In genomic region chr10:120087109-120087508, GRCh38 we compare ENCODE assay signal across 24 cellular contexts.
DNase-seq lines count a peak whose midpoint lies in the region; ATAC-seq and TF ChIP-seq lines count a peak whose summit lies in the region.
"Had no signal": no experiment of that assay in that cellular context is flagged by ENCODE, and none has a peak within 500 bp of the region (broad histone marks: within the 10 kb centered on the region; RNA-seq: fewer than 3 reads in every experiment).

No MANE protein-coding gene starts in this region.

- ATAC-seq in WTC11 (peak; percentile 38; the same call in 1 of the 2 replicates), sciatic nerve (no peak)
- ATAC-seq: GM12878 had no signal

- peaks cover 6% of the 10 kb centered on the region for H3K36me3 Mint-ChIP-seq in WTC11
- H3K36me3 Mint-ChIP-seq: CD14-positive monocyte; CD4-positive, alpha-beta memory T cell; CD4-positive, CD25-positive, alpha-beta regulatory T cell had no signal

- H3K36me3 ChIP-seq in esophagus muscularis mucosa: no peaks in the 10 kb centered on the region
- no peaks in the 10 kb centered on the region for H3K36me3 ChIP-seq in mesendoderm (ENCODE audit: control insufficient read depth, insufficient read depth, low read length)
- H3K36me3 ChIP-seq: BE2C, BLaER1 had no signal

- CTCF ChIA-PET in WTC11 (lab: Charles Lee): interaction anchor here (1.2 kb wide), 1 partner anchor 134 kb away, joined by 3 read pairs; no protein-coding TSS in a partner anchor

- intact Hi-C loops in esophagus muscularis mucosa (cut with DNase I): no loop called here
- intact Hi-C loops in sciatic nerve (cut with DNase I): no loop called here

- POLR2A ChIA-PET in WTC11 (lab: Charles Lee): no interaction called here

- H2AK5ac ChIP-seq in mesendoderm (ENCODE audit: low read length): no peak overlapping the region

- no peak for TF ChIP-seq CTCF in WTC11 (IDR thresholded peaks at IDR 0.05)
- TF ChIP-seq CTCF in esophagus muscularis mucosa (IDR thresholded peaks at IDR 0.05): no peak

- peaks cover 0 to 13% (median 0%) of the 10 kb centered on the region in 4 donors for H3K27me3 ChIP-seq in esophagus muscularis mucosa
- no peaks in the 10 kb centered on the region for H3K27me3 ChIP-seq in mesendoderm (ENCODE audit: insufficient read depth, low read length, poor library complexity)
- H3K27me3 ChIP-seq: BE2C, BLaER1 had no signal

- TF ChIP-seq EP300 in esophagus muscularis mucosa (IDR thresholded peaks at IDR 0.05): no peak

- H4K5ac ChIP-seq in mesendoderm (ENCODE audit: low read length): no peak overlapping the region

- no peak for DNase-seq in WTC11 (ENCODE audit: low spot score)
- DNase-seq in esophagus muscularis mucosa (ENCODE audit: extremely low spot score): peak; percentile 39
- DNase-seq in mesendoderm: peak; percentile 59
- no peak for DNase-seq in sciatic nerve (ENCODE audit: low spot score)
- no peak for DNase-seq in amniotic stem cell (lab: John Stamatoyannopoulos, UW)
- no peak for DNase-seq in iPS-NIHi7 (ENCODE audit: extremely low spot score)
- DNase-seq: 8988T; ACHN; BE2C; C1 segment of cervical spinal cord; CD4-positive, alpha-beta memory T cell; CD4-positive, CD25-positive, alpha-beta regulatory T cell; CD8-positive, alpha-beta memory T cell; COR-L47; DMS 273 treated with DMSO at 0.1 percent for 48 hours; DMS153; DMS53; DMS79; DND-41; EL; GDM1 had no signal

- H3K4me3 ChIP-seq in esophagus muscularis mucosa (no peak overlapping the region), mesendoderm (ENCODE audit: low read length) (no peak overlapping the region)
- H3K4me3 ChIP-seq: BLaER1, GM12878 had no signal

- H2BK5ac ChIP-seq in mesendoderm (ENCODE audit: low read length): no peak overlapping the region

- H4K8ac ChIP-seq in mesendoderm (ENCODE audit: low read depth, low read length): no peak overlapping the region

- no peaks in the 10 kb centered on the region for H3K79me1 ChIP-seq in mesendoderm (ENCODE audit: low read length)

- H3K4me1 Mint-ChIP-seq in WTC11: peaks cover 8% of the 10 kb centered on the region
- H3K4me1 Mint-ChIP-seq: CD14-positive monocyte; CD4-positive, alpha-beta memory T cell; CD4-positive, CD25-positive, alpha-beta regulatory T cell; CD8-positive, alpha-beta memory T cell had no signal

- no peak overlapping the region for H2BK120ac ChIP-seq in mesendoderm (ENCODE audit: low read depth, low read length)

- H3K23ac ChIP-seq in mesendoderm (ENCODE audit: low read length): no peak overlapping the region

- WGBS in esophagus muscularis mucosa: 61% methylated on average over 3 of the region's 3 CpGs
- no CpG with 5 or more reads among the region's 3 CpGs for WGBS in mesendoderm (ENCODE audit: extremely low coverage, insufficient coverage, low lambda C conversion rate)

- H2BK15ac ChIP-seq in mesendoderm (replicated peaks; ENCODE audit: low read depth): no peak overlapping the region

- H3K4me2 ChIP-seq in mesendoderm (ENCODE audit: low read length): no peak overlapping the region
- H3K4me2 ChIP-seq: BLaER1 had no signal

- H3K4me1 ChIP-seq in esophagus muscularis mucosa (no peaks in the 10 kb centered on the region), mesendoderm (ENCODE audit: control insufficient read depth, low read depth, low read length) (no peaks in the 10 kb centered on the region)
- H3K4me1 ChIP-seq: BE2C, BLaER1 had no signal

- no peak overlapping the region for H3K4ac ChIP-seq in mesendoderm (ENCODE audit: low read depth, low read length)

- H3K79me2 ChIP-seq in mesendoderm (ENCODE audit: control insufficient read depth, insufficient read depth, low read length): no peaks in the 10 kb centered on the region

- no peak overlapping the region for H3K4me3 Mint-ChIP-seq in WTC11
- H3K4me3 Mint-ChIP-seq: CD14-positive monocyte; CD4-positive, alpha-beta memory T cell; CD4-positive, CD25-positive, alpha-beta regulatory T cell; CD8-positive, alpha-beta memory T cell had no signal

- TF ChIP-seq POLR2A in esophagus muscularis mucosa (IDR thresholded peaks at IDR 0.05; ENCODE audit: low read depth): no peak

- H3K56ac ChIP-seq in mesendoderm (ENCODE audit: low read length): no peak overlapping the region

- no peak overlapping the region for H3K9ac ChIP-seq in mesendoderm (ENCODE audit: low read length)
- H3K9ac ChIP-seq: BLaER1 had no signal

- H3K27ac ChIP-seq in esophagus muscularis mucosa (replicated peaks in 1 of 4): no peak overlapping the region
- no peak overlapping the region for H3K27ac ChIP-seq in mesendoderm (ENCODE audit: low read depth, low read length)
- H3K27ac ChIP-seq: BLaER1 had no signal

- no peaks in the 10 kb centered on the region for H3K27me3 Mint-ChIP-seq in WTC11 (ENCODE audit: low read depth)

- H3K9me3 ChIP-seq in esophagus muscularis mucosa: no peaks in the 10 kb centered on the region
- H3K9me3 ChIP-seq: BE2C had no signal

- no peak overlapping the region for H3K27ac Mint-ChIP-seq in WTC11
- H3K27ac Mint-ChIP-seq: CD14-positive monocyte; CD4-positive, alpha-beta memory T cell; CD4-positive, CD25-positive, alpha-beta regulatory T cell; CD8-positive, alpha-beta memory T cell had no signal

- no peak overlapping the region for H3K18ac ChIP-seq in mesendoderm (ENCODE audit: low read length)

- peaks cover 33% of the 10 kb centered on the region for H3K9me3 Mint-ChIP-seq in WTC11

TF ChIP-seq in WTC11, 78 proteins besides CTCF, POLR2A, EP300 and RAD21 (continues in another document):
- TF ChIP-seq ZNF317 (CRISPR knock-in tag; IDR thresholded peaks at IDR 0.05; ENCODE audit: borderline replicate concordance, low read depth) (no peak), ZBTB43 (CRISPR knock-in tag; IDR thresholded peaks at IDR 0.05) (no peak), TP53 (CRISPR knock-in tag; IDR thresholded peaks at IDR 0.05) (no peak), FOXP4 (CRISPR knock-in tag; IDR thresholded peaks at IDR 0.05) (no peak), FOXK1 (CRISPR knock-in tag; IDR thresholded peaks at IDR 0.05) (no peak), ETV6 (CRISPR knock-in tag; IDR thresholded peaks at IDR 0.05) (no peak), SMAD3 (CRISPR knock-in tag; IDR thresholded peaks at IDR 0.05; ENCODE audit: borderline replicate concordance) (no peak), PRRX2 (CRISPR knock-in tag; IDR thresholded peaks at IDR 0.05) (no peak), E2F1 (CRISPR knock-in tag; IDR thresholded peaks at IDR 0.05) (no peak), GRHL2 (CRISPR knock-in tag; IDR thresholded peaks at IDR 0.05; ENCODE audit: insufficient replicate concordance, severe bottlenecking) (no peak), JAZF1 (CRISPR knock-in tag; IDR thresholded peaks at IDR 0.05) (no peak), ZNF423 (CRISPR knock-in tag; IDR thresholded peaks at IDR 0.05) (no peak), USF1 (CRISPR knock-in tag; IDR thresholded peaks at IDR 0.05) (no peak), CDX4 (CRISPR knock-in tag; IDR thresholded peaks at IDR 0.05; ENCODE audit: borderline replicate concordance) (no peak), RELA (CRISPR knock-in tag; IDR thresholded peaks at IDR 0.05; ENCODE audit: borderline replicate concordance) (no peak), SMAD4 (CRISPR knock-in tag; IDR thresholded peaks at IDR 0.05) (no peak)

Comparison
In these comparisons a context has a peak if more than half of its experiments do, and no peak if none do; other contexts are left out.
1. DNase-seq: peak in esophagus muscularis mucosa (single experiment) and mesendoderm (single experiment); none in WTC11 (single experiment), sciatic nerve (single experiment), amniotic stem cell (single experiment) and iPS-NIHi7 (single experiment).